In genomic region chr6:112149719-112150263, GRCh38 we compare ENCODE assay signal across 13 cellular contexts.
DNase-seq lines count a peak whose midpoint lies in the region; ATAC-seq and TF ChIP-seq lines count a peak whose summit lies in the region.
"Had no signal": no experiment of that assay in that cellular context is flagged by ENCODE, and none has a peak within 500 bp of the region (broad histone marks: within the 10 kb centered on the region; RNA-seq: fewer than 3 reads in every experiment).

No MANE protein-coding gene starts in this region.

- H3K27me3 ChIP-seq in adipocyte (replicated peaks; ENCODE audit: control insufficient read depth, insufficient read depth, low read length) (no peaks in the 10 kb centered on the region), gastrocnemius medialis (no peaks in the 10 kb centered on the region)

- H3K4me3 ChIP-seq in adipocyte (ENCODE audit: low read length): no peak overlapping the region
- H3K4me3 ChIP-seq in gastrocnemius medialis: no peak overlapping the region

- no peaks in the 10 kb centered on the region for H3K36me3 Mint-ChIP-seq in activated CD4-positive, alpha-beta T cell treated with anti-CD3 and anti-CD28 coated beads, Interleukin-2, amount 10 ng/mL, durations not matched to agents 24 days and 14 days (ENCODE audit: low read depth)
- H3K36me3 Mint-ChIP-seq: activated naive CD4-positive, alpha-beta T cell treated with anti-CD3 and anti-CD28 coated beads, Interleukin-2, amount 50 U/mL, for 72 hours had no signal

- peak overlapping the region; percentile 11 for H3K9ac ChIP-seq in adipocyte (ENCODE audit: low read length)

- H3K27me3 Mint-ChIP-seq in activated CD4-positive, alpha-beta T cell treated with anti-CD3 and anti-CD28 coated beads, Interleukin-2, amount 10 ng/mL, durations not matched to agents 24 days and 14 days: peaks cover 23% of the 10 kb centered on the region

- H3K9me3 ChIP-seq in adipocyte (ENCODE audit: control insufficient read depth, low read length) (no peaks in the 10 kb centered on the region), gastrocnemius medialis (no peaks in the 10 kb centered on the region)

- peaks cover 9% of the 10 kb centered on the region for H3K4me1 Mint-ChIP-seq in activated CD4-positive, alpha-beta T cell treated with anti-CD3 and anti-CD28 coated beads, Interleukin-2, amount 10 ng/mL, durations not matched to agents 24 days and 14 days

- H3K9me3 Mint-ChIP-seq in activated CD4-positive, alpha-beta T cell treated with anti-CD3 and anti-CD28 coated beads, Interleukin-2, amount 10 ng/mL, durations not matched to agents 24 days and 14 days: no peaks in the 10 kb centered on the region
- H3K9me3 Mint-ChIP-seq: activated naive CD4-positive, alpha-beta T cell treated with anti-CD3 and anti-CD28 coated beads, Interleukin-2, amount 50 U/mL, for 72 hours had no signal

- H3K36me3 ChIP-seq in adipocyte (ENCODE audit: control insufficient read depth, insufficient read depth, low read length, severe bottlenecking) (peaks cover 96% of the 10 kb centered on the region), gastrocnemius medialis (no peaks in the 10 kb centered on the region)

- H3K4me3 Mint-ChIP-seq in activated CD4-positive, alpha-beta T cell treated with anti-CD3 and anti-CD28 coated beads, Interleukin-2, amount 10 ng/mL, durations not matched to agents 24 days and 14 days: no peak overlapping the region

- intact Hi-C loops in left cardiac atrium (cut with DNase I): no loop called here
- intact Hi-C loops in gastrocnemius medialis (cut with DNase I; ENCODE audit: low total_unique reads): no loop called here
- intact Hi-C loops in activated CD4-positive, alpha-beta T cell treated with anti-CD3 and anti-CD28 coated beads, Interleukin-2, amount 10 ng/mL, durations not matched to agents 24 days and 14 days (cut with micrococcal nuclease): loop anchor here (5.0 kb wide), 1 partner anchor 32 kb away; no protein-coding TSS in a partner anchor

- H3K27ac Mint-ChIP-seq in activated CD4-positive, alpha-beta T cell treated with anti-CD3 and anti-CD28 coated beads, Interleukin-2, amount 10 ng/mL, durations not matched to agents 24 days and 14 days: no peak overlapping the region
- H3K27ac Mint-ChIP-seq: activated naive CD4-positive, alpha-beta T cell treated with anti-CD3 and anti-CD28 coated beads, Interleukin-2, amount 50 U/mL, for 72 hours had no signal

- DNase-seq in GM04504 (ENCODE audit: low read depth) (peak; percentile 81), adipocyte (ENCODE audit: low read depth) (peak; percentile 84), left cardiac atrium (no peak), gastrocnemius medialis (no peak), NCI-H510A (lab: John Stamatoyannopoulos, UW) (no peak)
- DNase-seq in activated CD4-positive, alpha-beta T cell treated with anti-CD3 and anti-CD28 coated beads, Interleukin-2, amount 10 ng/mL, durations not matched to agents 24 days and 14 days: no peak
- DNase-seq: activated CD4-positive, alpha-beta T cell treated with anti-CD3 and anti-CD28 coated beads, Interleukin-2, amount 50 U/mL, for 4 hours; effector CD8-positive, alpha-beta T cell; NCI-H526 treated with DMSO at 0.1 percent for 48 hours; posterior cingulate gyrus had no signal

- TF ChIP-seq POLR2A in gastrocnemius medialis (IDR thresholded peaks at IDR 0.05): no peak

- in situ Hi-C loops in gastrocnemius medialis (cut with MboI; ENCODE audit: low sequenced_read_pairs in 4 of 4): no loop called here

- no peak for TF ChIP-seq CTCF in gastrocnemius medialis (IDR thresholded peaks at IDR 0.05 in 4 of 5, conservative IDR thresholded peaks at IDR 0.05 in 1 of 5)

- H3K4me1 ChIP-seq in adipocyte (ENCODE audit: control insufficient read depth, insufficient read depth, low read length): peaks cover 27% of the 10 kb centered on the region
- H3K4me1 ChIP-seq in gastrocnemius medialis: no peaks in the 10 kb centered on the region

- peak overlapping the region in 3 of 4 donors; percentile 8 to 21 (median 16) for H3K27ac ChIP-seq in gastrocnemius medialis

- ATAC-seq in left cardiac atrium: peak; percentile 53 to 71
- ATAC-seq in gastrocnemius medialis: peak in 1 of 2 donors; percentile 27
- no peak for ATAC-seq in GM21576 (IDR thresholded peaks at IDR 0.05; ENCODE audit: unreplicated experiment)
- no peak for ATAC-seq in GM18502 (IDR thresholded peaks at IDR 0.05; ENCODE audit: poor library complexity, unreplicated experiment)
- ATAC-seq: activated naive CD4-positive, alpha-beta T cell treated with anti-CD3 and anti-CD28 coated beads, Interleukin-2, amount 50 U/mL, for 72 hours had no signal

Comparison
In these comparisons a context has a peak if more than half of its experiments do, and no peak if none do; other contexts are left out.
1. DNase-seq: peak in GM04504 (single experiment) and adipocyte (single experiment); none in left cardiac atrium (single experiment), gastrocnemius medialis (0 of 2), NCI-H510A (single experiment) and activated CD4-positive, alpha-beta T cell treated with anti-CD3 and anti-CD28 coated beads, Interleukin-2, amount 10 ng/mL, durations not matched to agents 24 days and 14 days (single experiment).
2. ATAC-seq: peak in left cardiac atrium (2 of 2); none in GM21576 (single experiment) and GM18502 (single experiment).